In genomic region chr18:36499938-36500337, GRCh38 we compare ENCODE assay signal across 10 cellular contexts.
DNase-seq lines count a peak whose midpoint lies in the region; ATAC-seq, FAIRE-seq and TF ChIP-seq lines count a peak whose summit lies in the region.
"Had no signal": no experiment of that assay in that cellular context is flagged by ENCODE, and none has a peak within 500 bp of the region (broad histone marks: within the 10 kb centered on the region; RNA-seq: fewer than 3 reads in every experiment).

No MANE protein-coding gene starts in this region.

- no peak for FAIRE-seq in urothelium cell line (lab: Jason Lieb, UNC)
- FAIRE-seq: A204.1 had no signal

- peaks cover 10% of the 10 kb centered on the region for H3K4me1 Mint-ChIP-seq in MCF 10A (ENCODE audit: insufficient read depth, unreplicated experiment)
- H3K4me1 Mint-ChIP-seq in stimulated activated memory B cell treated with anti-CD40 and anti-IgM and Interleukin-4, amounts not matched to agents 10 μg/mL and 1 μg/mL and 100 μg/mL, for 72 hours, result no peaks in the 10 kb centered on the region

- no peak overlapping the region for H3K4me3 ChIP-seq in mammary epithelial cell (replicated peaks in 1 of 3; ENCODE audit: insufficient read depth in 1 of 3, low read depth in 2 of 3, low read length in 3 of 3)
- H3K4me3 ChIP-seq in brain microvascular endothelial cell (ENCODE audit: low read depth, low read length), result no peak overlapping the region

- H3K27ac ChIP-seq in mammary epithelial cell (ENCODE audit: insufficient read depth, low read depth, low read length), result no peak overlapping the region
- H3K27ac ChIP-seq in brain microvascular endothelial cell, result no peak overlapping the region

- TF ChIP-seq CTCF in mammary epithelial cell (conservative IDR thresholded peaks at IDR 0.05 in 1 of 2, IDR thresholded peaks at IDR 0.05 in 1 of 2; ENCODE audit: extremely low read depth in 1 of 2, insufficient read depth in 1 of 2, low read depth in 1 of 2, low read length in 2 of 2) (no peak), MCF 10A (IDR thresholded peaks at IDR 0.05; ENCODE audit: unreplicated experiment) (no peak), brain microvascular endothelial cell (IDR thresholded peaks at IDR 0.05; ENCODE audit: low read depth, low read length, missing control alignments) (no peak)

- no peak overlapping the region for H3K4me3 Mint-ChIP-seq in MCF 10A (ENCODE audit: unreplicated experiment)
- H3K4me3 Mint-ChIP-seq in stimulated activated memory B cell treated with anti-CD40 and anti-IgM and Interleukin-4, amounts not matched to agents 10 μg/mL and 1 μg/mL and 100 μg/mL, for 72 hours, result no peak overlapping the region
- H3K4me3 Mint-ChIP-seq: stimulated activated naive CD8-positive, alpha-beta T cell treated with anti-CD3 and anti-CD28 coated beads, Interleukin-15, Interleukin-2, amounts not matched to agents 100 ng/mL and 50 ng/mL, for 24 hours had no signal

- in situ Hi-C loops in mammary epithelial cell (cut with MboI; ENCODE audit: low sequenced_read_pairs in 2 of 2), result no loop called here
- in situ Hi-C loops in brain microvascular endothelial cell (cut with HindIII; ENCODE audit: low pct_ligation_motif_present, low sequenced_read_pairs), result no loop called here

- no peak overlapping the region for H3K9ac ChIP-seq in mammary epithelial cell (ENCODE audit: insufficient read depth, low read length)

- no peaks in the 10 kb centered on the region for H3K9me3 Mint-ChIP-seq in MCF 10A (ENCODE audit: unreplicated experiment)
- H3K9me3 Mint-ChIP-seq in stimulated activated memory B cell treated with anti-CD40 and anti-IgM and Interleukin-4, amounts not matched to agents 10 μg/mL and 1 μg/mL and 100 μg/mL, for 72 hours, result no peaks in the 10 kb centered on the region
- H3K9me3 Mint-ChIP-seq: stimulated activated naive CD8-positive, alpha-beta T cell treated with anti-CD3 and anti-CD28 coated beads, Interleukin-15, Interleukin-2, amounts not matched to agents 100 ng/mL and 50 ng/mL, for 24 hours had no signal

- H3K36me3 Mint-ChIP-seq in MCF 10A (ENCODE audit: insufficient read depth, unreplicated experiment), result peaks cover 11% of the 10 kb centered on the region
- H3K36me3 Mint-ChIP-seq in stimulated activated memory B cell treated with anti-CD40 and anti-IgM and Interleukin-4, amounts not matched to agents 10 μg/mL and 1 μg/mL and 100 μg/mL, for 72 hours, result no peaks in the 10 kb centered on the region

- no peak overlapping the region for H3K27ac Mint-ChIP-seq in MCF 10A (ENCODE audit: low read depth, unreplicated experiment)
- H3K27ac Mint-ChIP-seq in stimulated activated memory B cell treated with anti-CD40 and anti-IgM and Interleukin-4, amounts not matched to agents 10 μg/mL and 1 μg/mL and 100 μg/mL, for 72 hours, result no peak overlapping the region
- H3K27ac Mint-ChIP-seq: stimulated activated naive CD8-positive, alpha-beta T cell treated with anti-CD3 and anti-CD28 coated beads, Interleukin-15, Interleukin-2, amounts not matched to agents 100 ng/mL and 50 ng/mL, for 24 hours had no signal

- H3K27me3 Mint-ChIP-seq in MCF 10A (ENCODE audit: insufficient read depth, unreplicated experiment), result no peaks in the 10 kb centered on the region
- H3K27me3 Mint-ChIP-seq in stimulated activated memory B cell treated with anti-CD40 and anti-IgM and Interleukin-4, amounts not matched to agents 10 μg/mL and 1 μg/mL and 100 μg/mL, for 72 hours, result no peaks in the 10 kb centered on the region

- CTCF ChIA-PET in mammary epithelial cell (lab: Charles Lee; ENCODE audit: low non-redundant PET), result no interaction called here
- CTCF ChIA-PET in MCF 10A (lab: Yijun Ruan, JAX), result interaction anchor here (0.6 kb wide), 2 partner anchors 142 to 1031 kb away, joined by 3 read pairs; no protein-coding TSS in a partner anchor

- no peaks in the 10 kb centered on the region for H3K9me3 ChIP-seq in mammary epithelial cell (replicated peaks; ENCODE audit: insufficient read depth, low read length)

- BruUV-seq in mammary epithelial cell (replicated peaks; lab: Mats Ljungman, UMichigan) (no TSS peak), MCF 10A (replicated peaks; lab: Mats Ljungman, UMichigan) (no TSS peak)

- no peaks in the 10 kb centered on the region for H4K20me1 ChIP-seq in mammary epithelial cell (ENCODE audit: insufficient read depth, low read length)

- 16% methylated on average over 3 of the region's 3 CpGs for WGBS in mammary epithelial cell (ENCODE audit: low coverage, missing lambda C conversion rate)

- intact Hi-C loops in mammary epithelial cell (cut with micrococcal nuclease) (no loop called here), MCF 10A (cut with micrococcal nuclease) (no loop called here), head of caudate nucleus (cut with DNase I) (no loop called here)

- DNase-seq in mammary epithelial cell (peak; percentile 18), MCF 10A (ENCODE audit: unreplicated experiment) (no peak), MV-4-11 (lab: John Stamatoyannopoulos, UW) (peak; percentile 92), brain microvascular endothelial cell (no peak), head of caudate nucleus (no peak), urothelium cell line (ENCODE audit: low spot score) (no peak)

- peak; percentile 93 for ATAC-seq in HG02938 (IDR thresholded peaks at IDR 0.05; ENCODE audit: unreplicated experiment)
- peak; percentile 72 for ATAC-seq in stimulated activated memory B cell treated with anti-CD40 and anti-IgM and Interleukin-4, amounts not matched to agents 10 μg/mL and 1 μg/mL and 100 μg/mL, for 72 hours

- H3K4me1 ChIP-seq in mammary epithelial cell (ENCODE audit: insufficient read depth, low read length), result peaks cover 26% of the 10 kb centered on the region

- H3K79me2 ChIP-seq in mammary epithelial cell (ENCODE audit: insufficient read depth, low read length), result no peaks in the 10 kb centered on the region

- no peak overlapping the region for H2AFZ ChIP-seq in mammary epithelial cell (ENCODE audit: low read depth, low read length)

- H3K27me3 ChIP-seq in mammary epithelial cell (ENCODE audit: insufficient read depth, low read length) (no peaks in the 10 kb centered on the region), brain microvascular endothelial cell (replicated peaks) (no peaks in the 10 kb centered on the region)

- dilution Hi-C loops in mammary epithelial cell (cut with HindIII; ENCODE audit: low sequenced_read_pairs), result no loop called here

- H3K36me3 ChIP-seq in mammary epithelial cell (ENCODE audit: insufficient read depth, low read length) (no peaks in the 10 kb centered on the region), brain microvascular endothelial cell (replicated peaks) (no peaks in the 10 kb centered on the region)

- H3K4me2 ChIP-seq in mammary epithelial cell (ENCODE audit: insufficient read depth, low read depth, low read length), result no peak overlapping the region

- POLR2A ChIA-PET in MCF 10A (lab: Yijun Ruan, JAX), result no interaction called here

Comparison
In these comparisons a context has a peak if more than half of its experiments do, and no peak if none do; other contexts are left out.
1. DNase-seq: peak in mammary epithelial cell (single experiment) and MV-4-11 (single experiment); none in MCF 10A (single experiment), brain microvascular endothelial cell (single experiment), head of caudate nucleus (0 of 42) and urothelium cell line (single experiment).